ENCODE assay signal across 8 cellular contexts in genomic region chr2:144358531-144358930, GRCh38.
DNase-seq lines count a peak whose midpoint lies in the region; ATAC-seq lines count a peak whose summit lies in the region.
"Had no signal": no experiment of that assay in that cellular context is flagged by ENCODE, and none has a peak within 500 bp of the region (broad histone marks: within the 10 kb centered on the region; RNA-seq: fewer than 3 reads in every experiment).

No MANE protein-coding gene starts in this region.

- no peaks in the 10 kb centered on the region for H3K9me3 Mint-ChIP-seq in T-helper 1 cell treated with Interleukin-12 subunit alpha and Interleukin-12 subunit beta and Interleukin-4 antibody, amounts not matched to agents 30 μg/mL and 1 μg/mL, for 36 hours

- ATAC-seq in GM19324 (IDR thresholded peaks at IDR 0.05; ENCODE audit: low FRiP score, unreplicated experiment) = peak; percentile 3
- peak; percentile 5 for ATAC-seq in HG02642 (IDR thresholded peaks at IDR 0.05; ENCODE audit: poor library complexity, unreplicated experiment)

- peak overlapping the region; percentile 37 for H3K27ac Mint-ChIP-seq in T-helper 1 cell treated with Interleukin-12 subunit alpha and Interleukin-12 subunit beta and Interleukin-4 antibody, amounts not matched to agents 30 μg/mL and 1 μg/mL, for 36 hours

- H3K4me3 ChIP-seq in skeletal muscle satellite cell (ENCODE audit: low read length) = peak overlapping the region; percentile 3

- H3K36me3 Mint-ChIP-seq in T-helper 1 cell treated with Interleukin-12 subunit alpha and Interleukin-12 subunit beta and Interleukin-4 antibody, amounts not matched to agents 30 μg/mL and 1 μg/mL, for 36 hours (ENCODE audit: low read depth) = no peaks in the 10 kb centered on the region

- H3K27me3 ChIP-seq in skeletal muscle satellite cell (ENCODE audit: control insufficient read depth, insufficient read depth, low read length) = no peaks in the 10 kb centered on the region

- H3K4me1 Mint-ChIP-seq in T-helper 1 cell treated with Interleukin-12 subunit alpha and Interleukin-12 subunit beta and Interleukin-4 antibody, amounts not matched to agents 30 μg/mL and 1 μg/mL, for 36 hours (ENCODE audit: low read depth) = peaks cover 15% of the 10 kb centered on the region

- no peaks in the 10 kb centered on the region for H3K9me3 ChIP-seq in skeletal muscle satellite cell (replicated peaks; ENCODE audit: low read length)

- H3K9ac ChIP-seq in skeletal muscle satellite cell (ENCODE audit: low read depth, low read length) = peak overlapping the region; percentile 81

- no peak overlapping the region for H3K4me3 Mint-ChIP-seq in T-helper 1 cell treated with Interleukin-12 subunit alpha and Interleukin-12 subunit beta and Interleukin-4 antibody, amounts not matched to agents 30 μg/mL and 1 μg/mL, for 36 hours

- peak overlapping the region; percentile 23 for H3K4me2 ChIP-seq in skeletal muscle satellite cell (ENCODE audit: low read length)

- DNase-seq in NCI-H1105 treated with DMSO at 0.1 percent for 48 hours (lab: John Stamatoyannopoulos, UW) = no peak
- no peak for DNase-seq in NCI-H510A treated with DMSO at 0.1 percent for 48 hours (lab: John Stamatoyannopoulos, UW)
- DNase-seq in DMS 273 treated with DMSO at 0.1 percent for 48 hours (lab: John Stamatoyannopoulos, UW) = no peak
- DNase-seq: NCI-H1048 had no signal

- peaks cover 42% of the 10 kb centered on the region for H3K4me1 ChIP-seq in skeletal muscle satellite cell (ENCODE audit: control insufficient read depth, insufficient read depth, low read length)

- no peaks in the 10 kb centered on the region for H3K36me3 ChIP-seq in skeletal muscle satellite cell (ENCODE audit: insufficient read depth, low read length)

- no peaks in the 10 kb centered on the region for H3K27me3 Mint-ChIP-seq in T-helper 1 cell treated with Interleukin-12 subunit alpha and Interleukin-12 subunit beta and Interleukin-4 antibody, amounts not matched to agents 30 μg/mL and 1 μg/mL, for 36 hours (ENCODE audit: low read depth)
